In the genomic region with DNA sequence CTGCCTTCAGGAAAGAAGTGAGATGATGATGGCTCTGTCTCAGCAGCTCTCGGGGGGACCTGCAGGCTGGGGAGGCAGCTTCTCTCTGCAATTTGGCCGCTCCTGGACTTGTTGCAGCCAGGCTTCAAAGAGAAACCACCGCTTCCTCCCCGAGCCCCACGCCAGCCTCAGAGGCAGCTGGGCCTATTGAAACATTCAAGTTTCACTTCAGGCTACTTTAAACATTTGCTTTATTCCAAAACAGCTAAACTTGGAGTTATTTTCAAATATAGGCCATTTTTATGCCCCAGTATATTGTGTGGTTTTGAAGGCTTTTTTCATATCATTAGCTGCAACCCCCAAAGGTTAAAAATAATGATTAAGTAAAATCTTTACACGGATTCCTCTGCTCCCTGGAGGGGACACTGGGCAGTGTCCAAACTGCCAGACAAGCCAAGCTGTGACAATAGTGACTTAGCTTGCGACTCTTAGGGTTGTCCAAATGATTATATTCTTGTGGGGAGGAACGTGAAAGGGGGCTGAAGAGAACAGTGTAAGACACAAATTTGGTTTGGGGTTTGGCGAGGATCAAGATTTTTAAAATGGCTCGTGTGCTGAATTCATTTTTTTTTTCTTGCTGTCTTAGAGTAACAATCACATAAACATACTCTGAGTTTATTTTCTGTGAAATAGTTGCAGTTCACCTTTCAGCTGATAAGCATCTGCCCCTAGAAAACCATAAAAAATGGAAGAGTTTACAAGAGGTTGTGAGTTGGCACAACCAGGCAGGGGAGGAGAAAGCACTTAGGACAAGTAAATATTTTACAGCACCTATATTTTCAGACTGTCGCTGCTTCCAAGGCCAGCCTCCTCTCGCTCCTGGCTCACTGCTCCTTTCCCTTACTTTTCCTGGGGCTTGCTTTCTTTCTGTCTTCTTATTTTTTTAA, we compare ENCODE assay signal across 8 cellular contexts.
A peak's percentile ranks its signal among the peaks of the same experiment; 100 is the strongest.
DNase-seq lines count a peak whose midpoint lies in the region; ATAC-seq and TF ChIP-seq lines count a peak whose summit lies in the region.

No MANE protein-coding gene starts in this region.

- in situ Hi-C loops in SK-MEL-5 (cut with HindIII; ENCODE audit: low pct_unique_long_range_greater_than_20kb, low sequenced_read_pairs): no loop called here

- DNase-seq in AG10803 (ENCODE audit: low read depth) (peak; percentile 62), SK-MEL-5 (ENCODE audit: low read depth, low spot score) (peak; percentile 66), astrocyte of the hippocampus (ENCODE audit: low read depth, low spot score) (peak; percentile 72), left colon (peak; percentile 71 to 75), NCI-H128 (lab: John Stamatoyannopoulos, UW; ENCODE audit: unreplicated experiment) (no peak)
- DNase-seq in stimulated activated CD4-positive, alpha-beta T cell treated with anti-CD3 and anti-CD28 coated beads, Interleukin-4, amount 100 ng/mL, for 4 hours: peak; percentile 12 to 22

- TF ChIP-seq CTCF in AG10803 (conservative IDR thresholded peaks at IDR 0.05; ENCODE audit: low read length): no peak; the same call in 1 of the 2 replicates

- peak overlapping the region; percentile 47 for H3K4me3 ChIP-seq in AG10803 (ENCODE audit: low read length)

- intact Hi-C loops in left colon (cut with DNase I, micrococcal nuclease): no loop called here

- ATAC-seq in GM18861 (IDR thresholded peaks at IDR 0.05; ENCODE audit: unreplicated experiment) (peak; percentile 83), HG03066 (IDR thresholded peaks at IDR 0.05; ENCODE audit: low read depth, unreplicated experiment) (peak; percentile 95), left colon (peak; percentile 87)
